Comparison of ENCODE assay signal across 1 cellular context in the genomic region with DNA sequence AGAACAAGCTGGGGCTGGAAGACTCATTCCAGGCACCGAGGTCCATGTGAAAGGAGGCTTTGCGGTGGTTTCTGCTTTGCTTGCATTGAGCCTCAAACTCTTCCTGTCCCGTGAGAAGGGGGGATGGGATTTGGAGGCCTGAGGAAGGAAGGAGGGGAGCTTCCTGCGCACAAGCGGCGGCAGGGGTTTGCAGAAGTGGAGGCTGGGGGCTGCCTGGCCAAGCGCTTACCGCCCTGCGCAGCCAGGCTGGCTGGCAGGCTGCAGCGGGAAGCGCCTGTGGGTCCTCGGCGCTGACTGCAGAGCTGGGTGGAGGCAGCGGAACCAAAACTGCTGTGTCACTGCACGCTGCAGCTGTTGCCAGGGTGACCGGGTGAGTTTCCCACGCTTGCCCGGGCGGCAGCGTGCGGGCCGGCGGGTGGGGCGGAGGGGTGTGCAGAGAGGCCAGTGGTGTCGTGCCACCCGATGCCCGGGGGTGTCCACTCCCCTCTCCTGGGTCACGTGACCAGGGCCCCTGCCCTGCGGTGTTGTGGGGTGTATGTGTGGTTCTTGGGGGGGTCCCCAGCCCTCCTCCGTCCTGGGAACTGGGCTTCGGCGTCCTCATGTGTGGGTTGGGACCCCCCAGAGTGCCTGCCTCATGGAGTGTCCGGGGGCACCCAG.
TF ChIP-seq lines count a peak whose summit lies in the region.

No MANE protein-coding gene starts in this region.

TF ChIP-seq in K562, 482 proteins besides CTCF, POLR2A, EP300 and RAD21 (continued from another document and continues in another):
- TF ChIP-seq, protein P1, sequence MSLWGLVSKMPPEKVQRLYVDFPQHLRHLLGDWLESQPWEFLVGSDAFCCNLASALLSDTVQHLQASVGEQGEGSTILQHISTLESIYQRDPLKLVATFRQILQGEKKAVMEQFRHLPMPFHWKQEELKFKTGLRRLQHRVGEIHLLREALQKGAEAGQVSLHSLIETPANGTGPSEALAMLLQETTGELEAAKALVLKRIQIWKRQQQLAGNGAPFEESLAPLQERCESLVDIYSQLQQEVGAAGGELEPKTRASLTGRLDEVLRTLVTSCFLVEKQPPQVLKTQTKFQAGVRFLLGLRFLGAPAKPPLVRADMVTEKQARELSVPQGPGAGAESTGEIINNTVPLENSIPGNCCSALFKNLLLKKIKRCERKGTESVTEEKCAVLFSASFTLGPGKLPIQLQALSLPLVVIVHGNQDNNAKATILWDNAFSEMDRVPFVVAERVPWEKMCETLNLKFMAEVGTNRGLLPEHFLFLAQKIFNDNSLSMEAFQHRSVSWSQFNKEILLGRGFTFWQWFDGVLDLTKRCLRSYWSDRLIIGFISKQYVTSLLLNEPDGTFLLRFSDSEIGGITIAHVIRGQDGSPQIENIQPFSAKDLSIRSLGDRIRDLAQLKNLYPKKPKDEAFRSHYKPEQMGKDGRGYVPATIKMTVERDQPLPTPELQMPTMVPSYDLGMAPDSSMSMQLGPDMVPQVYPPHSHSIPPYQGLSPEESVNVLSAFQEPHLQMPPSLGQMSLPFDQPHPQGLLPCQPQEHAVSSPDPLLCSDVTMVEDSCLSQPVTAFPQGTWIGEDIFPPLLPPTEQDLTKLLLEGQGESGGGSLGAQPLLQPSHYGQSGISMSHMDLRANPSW (CRISPR knock-in tag; IDR thresholded peaks at IDR 0.05), result no peak
- TF ChIP-seq ZEB2 (IDR thresholded peaks at IDR 0.05) (no peak), PRPF4 (IDR thresholded peaks at IDR 0.05; ENCODE audit: insufficient read depth, low read depth, low read length, poor library complexity, severe bottlenecking) (no peak), ZNF764 (CRISPR knock-in tag; IDR thresholded peaks at IDR 0.05; ENCODE audit: low read depth) (no peak), HNRNPLL (IDR thresholded peaks at IDR 0.05; ENCODE audit: low read depth, low read length, poor library complexity, severe bottlenecking) (no peak), LARP7 (IDR thresholded peaks at IDR 0.05) (no peak), ZBTB12 (CRISPR knock-in tag; IDR thresholded peaks at IDR 0.05) (no peak), ZBTB1 (CRISPR knock-in tag; IDR thresholded peaks at IDR 0.05; ENCODE audit: borderline replicate concordance, low read depth) (no peak), TAF9B (IDR thresholded peaks at IDR 0.05; ENCODE audit: partially characterized antibody) (no peak), ILK (tag; IDR thresholded peaks at IDR 0.05; ENCODE audit: borderline replicate concordance, low read depth) (no peak), ZNF639 (CRISPR knock-in tag; conservative IDR thresholded peaks at IDR 0.05 in 1 of 2, IDR thresholded peaks at IDR 0.05 in 1 of 2) (no peak), RBFOX2 (IDR thresholded peaks at IDR 0.05; ENCODE audit: low read depth, low read length) (no peak), RBM34 (IDR thresholded peaks at IDR 0.05; ENCODE audit: borderline replicate concordance, insufficient read depth, low read length) (no peak), NFIC (IDR thresholded peaks at IDR 0.05) (peak; percentile 8; the same call in 1 of the 2 replicates), GTF2F1 (IDR thresholded peaks at IDR 0.05; ENCODE audit: low read depth, low read length) (no peak; the same call in 1 of the 2 replicates), CBFA2T3 (IDR thresholded peaks at IDR 0.05) (0 out of 2 replicates have a peak, but pooled peaks have one; percentile 18), ZKSCAN8 (CRISPR knock-in tag; IDR thresholded peaks at IDR 0.05) (no peak), NFE2 (IDR thresholded peaks at IDR 0.05; ENCODE audit: low read depth) (peak; percentile 99), HNRNPL (IDR thresholded peaks at IDR 0.05; ENCODE audit: low read depth, low read length) (peak; percentile 96), PURB (CRISPR knock-in tag; IDR thresholded peaks at IDR 0.05; ENCODE audit: low read depth) (no peak), ZNF24 (IDR thresholded peaks at IDR 0.05) (no peak), HDAC1 (IDR thresholded peaks at IDR 0.05) (peak in 1 of 2 experiments; percentile 92; a peak in 2 of 4 replicates), MCM7 (IDR thresholded peaks at IDR 0.05) (no peak), ID3 (CRISPR knock-in tag; IDR thresholded peaks at IDR 0.05) (no peak), ID3 (tag; IDR thresholded peaks at IDR 0.05) (no peak), ZBED1 (IDR thresholded peaks at IDR 0.05) (no peak), NELFE (IDR thresholded peaks at IDR 0.05; ENCODE audit: insufficient read depth, insufficient read length) (no peak), RHOXF2B (CRISPR knock-in tag; conservative IDR thresholded peaks at IDR 0.05) (no peak), ATF2 (CRISPR knock-in tag; IDR thresholded peaks at IDR 0.05) (no peak), MAFK (IDR thresholded peaks at IDR 0.05; ENCODE audit: low read length) (peak; percentile 93), SNAPC5 (CRISPR knock-in tag; IDR thresholded peaks at IDR 0.05) (no peak), HMG20A (CRISPR knock-in tag; conservative IDR thresholded peaks at IDR 0.05) (no peak), RCOR1 (IDR thresholded peaks at IDR 0.05; ENCODE audit: borderline replicate concordance in 1 of 2, low read depth in 2 of 2, low read length in 2 of 2) (peak in 1 of 2 experiments; percentile 73; a peak in 1 of 4 replicates), CBX1 (IDR thresholded peaks at IDR 0.05; ENCODE audit: low read depth) (no peak), BMI1 (IDR thresholded peaks at IDR 0.05; ENCODE audit: low read length) (peak; percentile 80), CSDE1 (IDR thresholded peaks at IDR 0.05) (peak in 1 of 2 experiments; percentile 75; a peak in 1 of 4 replicates), RBM25 (IDR thresholded peaks at IDR 0.05; ENCODE audit: low read depth, low read length, severe bottlenecking) (no peak), MXI1 (IDR thresholded peaks at IDR 0.05; ENCODE audit: low read depth, low read length) (peak; percentile 95), TOE1 (IDR thresholded peaks at IDR 0.05; ENCODE audit: borderline replicate concordance) (peak; percentile 86), TOE1 (CRISPR knock-in tag; IDR thresholded peaks at IDR 0.05; ENCODE audit: borderline replicate concordance, low read depth) (no peak), L3MBTL2 (IDR thresholded peaks at IDR 0.05) (peak; percentile 89), ARID3A (IDR thresholded peaks at IDR 0.05; ENCODE audit: borderline replicate concordance, low read depth, low read length) (no peak), FOXJ2 (tag; IDR thresholded peaks at IDR 0.05) (peak; percentile 45; the same call in 1 of the 2 replicates), ZNF146 (CRISPR knock-in tag; IDR thresholded peaks at IDR 0.05; ENCODE audit: unreplicated experiment) (no peak), MYNN (IDR thresholded peaks at IDR 0.05) (peak; percentile 87), MYNN (CRISPR knock-in tag; IDR thresholded peaks at IDR 0.05) (no peak), ZNF584 (CRISPR knock-in tag; IDR thresholded peaks at IDR 0.05; ENCODE audit: low read depth) (no peak), ZNF589 (CRISPR knock-in tag; IDR thresholded peaks at IDR 0.05; ENCODE audit: low read depth) (no peak)
- TF ChIP-seq, protein P2, sequence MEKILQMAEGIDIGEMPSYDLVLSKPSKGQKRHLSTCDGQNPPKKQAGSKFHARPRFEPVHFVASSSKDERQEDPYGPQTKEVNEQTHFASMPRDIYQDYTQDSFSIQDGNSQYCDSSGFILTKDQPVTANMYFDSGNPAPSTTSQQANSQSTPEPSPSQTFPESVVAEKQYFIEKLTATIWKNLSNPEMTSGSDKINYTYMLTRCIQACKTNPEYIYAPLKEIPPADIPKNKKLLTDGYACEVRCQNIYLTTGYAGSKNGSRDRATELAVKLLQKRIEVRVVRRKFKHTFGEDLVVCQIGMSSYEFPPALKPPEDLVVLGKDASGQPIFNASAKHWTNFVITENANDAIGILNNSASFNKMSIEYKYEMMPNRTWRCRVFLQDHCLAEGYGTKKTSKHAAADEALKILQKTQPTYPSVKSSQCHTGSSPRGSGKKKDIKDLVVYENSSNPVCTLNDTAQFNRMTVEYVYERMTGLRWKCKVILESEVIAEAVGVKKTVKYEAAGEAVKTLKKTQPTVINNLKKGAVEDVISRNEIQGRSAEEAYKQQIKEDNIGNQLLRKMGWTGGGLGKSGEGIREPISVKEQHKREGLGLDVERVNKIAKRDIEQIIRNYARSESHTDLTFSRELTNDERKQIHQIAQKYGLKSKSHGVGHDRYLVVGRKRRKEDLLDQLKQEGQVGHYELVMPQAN (IDR thresholded peaks at IDR 0.05; ENCODE audit: borderline replicate concordance), result peak; percentile 88; the same call in 1 of the 2 replicates
- TF ChIP-seq, protein P3, sequence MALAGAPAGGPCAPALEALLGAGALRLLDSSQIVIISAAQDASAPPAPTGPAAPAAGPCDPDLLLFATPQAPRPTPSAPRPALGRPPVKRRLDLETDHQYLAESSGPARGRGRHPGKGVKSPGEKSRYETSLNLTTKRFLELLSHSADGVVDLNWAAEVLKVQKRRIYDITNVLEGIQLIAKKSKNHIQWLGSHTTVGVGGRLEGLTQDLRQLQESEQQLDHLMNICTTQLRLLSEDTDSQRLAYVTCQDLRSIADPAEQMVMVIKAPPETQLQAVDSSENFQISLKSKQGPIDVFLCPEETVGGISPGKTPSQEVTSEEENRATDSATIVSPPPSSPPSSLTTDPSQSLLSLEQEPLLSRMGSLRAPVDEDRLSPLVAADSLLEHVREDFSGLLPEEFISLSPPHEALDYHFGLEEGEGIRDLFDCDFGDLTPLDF (CRISPR knock-in tag; IDR thresholded peaks at IDR 0.05), result no peak
- TF ChIP-seq, protein P4, sequence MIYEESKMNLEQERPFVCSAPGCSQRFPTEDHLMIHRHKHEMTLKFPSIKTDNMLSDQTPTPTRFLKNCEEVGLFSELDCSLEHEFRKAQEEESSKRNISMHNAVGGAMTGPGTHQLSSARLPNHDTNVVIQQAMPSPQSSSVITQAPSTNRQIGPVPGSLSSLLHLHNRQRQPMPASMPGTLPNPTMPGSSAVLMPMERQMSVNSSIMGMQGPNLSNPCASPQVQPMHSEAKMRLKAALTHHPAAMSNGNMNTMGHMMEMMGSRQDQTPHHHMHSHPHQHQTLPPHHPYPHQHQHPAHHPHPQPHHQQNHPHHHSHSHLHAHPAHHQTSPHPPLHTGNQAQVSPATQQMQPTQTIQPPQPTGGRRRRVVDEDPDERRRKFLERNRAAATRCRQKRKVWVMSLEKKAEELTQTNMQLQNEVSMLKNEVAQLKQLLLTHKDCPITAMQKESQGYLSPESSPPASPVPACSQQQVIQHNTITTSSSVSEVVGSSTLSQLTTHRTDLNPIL (CRISPR knock-in tag; IDR thresholded peaks at IDR 0.05), result no peak
